1 cellular context compared by ENCODE assay signal in genomic region chr22:21455334-21456089, GRCh38.
TF ChIP-seq lines count a peak whose summit lies in the region.

No MANE protein-coding gene starts in this region.

TF ChIP-seq in K562, 482 proteins besides CTCF, POLR2A, EP300 and RAD21 (continued from another document):
- TF ChIP-seq TFAP4 (CRISPR knock-in tag; IDR thresholded peaks at IDR 0.05; ENCODE audit: borderline replicate concordance): peak; percentile 9; the same call in 1 of the 2 replicates
- TF ChIP-seq ATF7 (IDR thresholded peaks at IDR 0.05): no peak
- TF ChIP-seq CBFB (CRISPR knock-in tag; IDR thresholded peaks at IDR 0.05): peak; percentile 71
- peak; percentile 21; the same call in 1 of the 2 replicates for TF ChIP-seq RB1 (IDR thresholded peaks at IDR 0.05; ENCODE audit: low read depth)
- TF ChIP-seq ZNF507 (tag; conservative IDR thresholded peaks at IDR 0.05): no peak
- no peak for TF ChIP-seq HEY1 (CRISPR knock-in tag; IDR thresholded peaks at IDR 0.05; ENCODE audit: borderline replicate concordance)
- peak; percentile 79; the same call in 1 of the 2 replicates for TF ChIP-seq ZNF77 (CRISPR knock-in tag; IDR thresholded peaks at IDR 0.05)
- peak; percentile 87; the same call in 1 of the 2 replicates for TF ChIP-seq MED1 (CRISPR knock-in tag; IDR thresholded peaks at IDR 0.05; ENCODE audit: borderline replicate concordance)
- no peak for TF ChIP-seq TAF7 (tag; IDR thresholded peaks at IDR 0.05)
- TF ChIP-seq THAP12 (CRISPR knock-in tag; IDR thresholded peaks at IDR 0.05): peak; percentile 3; the same call in 1 of the 2 replicates
- no peak for TF ChIP-seq SMARCE1 (IDR thresholded peaks at IDR 0.05)
- TF ChIP-seq ZNF583 (CRISPR knock-in tag; IDR thresholded peaks at IDR 0.05): 0 out of 2 replicates have a peak, but pooled peaks have one; percentile 8
- TF ChIP-seq STAG1 (CRISPR knock-in tag; IDR thresholded peaks at IDR 0.05; ENCODE audit: borderline replicate concordance): peak; percentile 20; the same call in 1 of the 2 replicates
- peak; percentile 22 for TF ChIP-seq RBBP5 (IDR thresholded peaks at IDR 0.05; ENCODE audit: borderline replicate concordance, insufficient read depth, low read length, poor library complexity, severe bottlenecking)
- TF ChIP-seq ZBTB17 (CRISPR knock-in tag; IDR thresholded peaks at IDR 0.05): peak; percentile 62; the same call in 1 of the 2 replicates
- TF ChIP-seq TCF3 (CRISPR knock-in tag; IDR thresholded peaks at IDR 0.05): no peak
- TF ChIP-seq ATF1 (CRISPR knock-in tag; IDR thresholded peaks at IDR 0.05): 0 out of 2 replicates have a peak, but pooled peaks have one; percentile 21
- no peak for TF ChIP-seq ATF1 (tag; IDR thresholded peaks at IDR 0.05)
- TF ChIP-seq SRSF3 (IDR thresholded peaks at IDR 0.05; ENCODE audit: insufficient read depth, low read length): 0 out of 2 replicates have a peak, but pooled peaks have one; percentile 31
- TF ChIP-seq MAX (CRISPR knock-in tag; IDR thresholded peaks at IDR 0.05): no peak; the same call in none of the 2 replicates
- TF ChIP-seq MYC (IDR thresholded peaks at IDR 0.05; ENCODE audit: low read depth, low read length): no peak
- TF ChIP-seq MYC (CRISPR knock-in tag; IDR thresholded peaks at IDR 0.05; ENCODE audit: borderline replicate concordance, low read depth): no peak
- no peak for TF ChIP-seq TEAD4 (IDR thresholded peaks at IDR 0.05; ENCODE audit: low read length)
- peak; percentile 79; the same call in 1 of the 2 replicates for TF ChIP-seq TEAD4 (CRISPR knock-in tag; IDR thresholded peaks at IDR 0.05; ENCODE audit: borderline replicate concordance)
- no peak for TF ChIP-seq CHAMP1 (IDR thresholded peaks at IDR 0.05)
- no peak for TF ChIP-seq CEBPZ (IDR thresholded peaks at IDR 0.05; ENCODE audit: borderline replicate concordance, low read depth, low read length)
- TF ChIP-seq ZNF124 (CRISPR knock-in tag; IDR thresholded peaks at IDR 0.05): no peak
- TF ChIP-seq ZNF707 (CRISPR knock-in tag; conservative IDR thresholded peaks at IDR 0.05): 0 out of 2 replicates have a peak, but pooled peaks have one; percentile 40
- 0 out of 4 replicates have a peak, but pooled peaks of 1 of the 2 experiments have one; percentile 32 for TF ChIP-seq MAZ (CRISPR knock-in tag; conservative IDR thresholded peaks at IDR 0.05 in 1 of 2, IDR thresholded peaks at IDR 0.05 in 1 of 2)
- TF ChIP-seq STAT6 (CRISPR knock-in tag; IDR thresholded peaks at IDR 0.05): 0 out of 2 replicates have a peak, but pooled peaks have one; percentile 36
- no peak for TF ChIP-seq ZNF76 (CRISPR knock-in tag; IDR thresholded peaks at IDR 0.05; ENCODE audit: borderline replicate concordance)
- TF ChIP-seq KAT2B (IDR thresholded peaks at IDR 0.05; ENCODE audit: low read depth, low read length): no peak
- peak; percentile 71 for TF ChIP-seq POLR2G (IDR thresholded peaks at IDR 0.05; ENCODE audit: low read depth, low read length)
- TF ChIP-seq ZNF184 (CRISPR knock-in tag; IDR thresholded peaks at IDR 0.05): peak; percentile 4; the same call in 1 of the 2 replicates
- TF ChIP-seq ZNF277 (CRISPR knock-in tag; IDR thresholded peaks at IDR 0.05; ENCODE audit: borderline replicate concordance): 0 out of 2 replicates have a peak, but pooled peaks have one; percentile 20
- no peak for TF ChIP-seq SNRNP70 (optimal IDR thresholded peaks at IDR 0.05; ENCODE audit: low read depth, low read length)
TF ChIP-seq in K562: peak in this region for 35.
